Comparison of ENCODE assay signal across 2 cellular contexts in genomic region chr11:35337136-35337918, GRCh38.
TF ChIP-seq lines count a peak whose summit lies in the region.

No MANE protein-coding gene starts in this region.

TF ChIP-seq in IMR-90, 13 proteins besides CTCF, POLR2A, EP300 and RAD21:
- 0 out of 2 replicates have a peak, but pooled peaks have one; percentile 12 for TF ChIP-seq MAFK (IDR thresholded peaks at IDR 0.05; ENCODE audit: low read depth, low read length)
- peak; percentile 92 for TF ChIP-seq CEBPB (IDR thresholded peaks at IDR 0.05; ENCODE audit: low read depth, low read length)
- peak; percentile 70; the same call in 1 of the 2 replicates for TF ChIP-seq NFE2L2 (IDR thresholded peaks at IDR 0.05; ENCODE audit: low read depth, low read length)
- TF ChIP-seq FOS (IDR thresholded peaks at IDR 0.05; ENCODE audit: low read depth, low read length): peak; percentile 100
- TF ChIP-seq RCOR1 (IDR thresholded peaks at IDR 0.05; ENCODE audit: insufficient replicate concordance, low read length): no peak
- TF ChIP-seq MXI1 (IDR thresholded peaks at IDR 0.05; ENCODE audit: borderline replicate concordance, low read depth, low read length): no peak
- TF ChIP-seq BHLHE40 (IDR thresholded peaks at IDR 0.05; ENCODE audit: low read depth, low read length): peak; percentile 82
- no peak for TF ChIP-seq CHD1 (IDR thresholded peaks at IDR 0.05; ENCODE audit: low read depth, low read length)

TF ChIP-seq in GM12878, 131 proteins besides CTCF, POLR2A, EP300 and RAD21:
- TF ChIP-seq CHD4 (IDR thresholded peaks at IDR 0.05) (no peak), RUNX3 (IDR thresholded peaks at IDR 0.05; ENCODE audit: low read length) (0 out of 2 replicates have a peak, but pooled peaks have one; percentile 6), ATF2 (IDR thresholded peaks at IDR 0.05; ENCODE audit: low read length) (no peak), JUNB (IDR thresholded peaks at IDR 0.05) (peak; percentile 79), CUX1 (IDR thresholded peaks at IDR 0.05; ENCODE audit: insufficient replicate concordance, low read depth, low read length) (no peak), ZSCAN29 (IDR thresholded peaks at IDR 0.05) (no peak), TARDBP (IDR thresholded peaks at IDR 0.05; ENCODE audit: borderline replicate concordance) (no peak), BCL3 (IDR thresholded peaks at IDR 0.05; ENCODE audit: borderline replicate concordance, insufficient read depth, low read depth, low read length, poor library complexity, severe bottlenecking) (peak; percentile 39), NFIC (IDR thresholded peaks at IDR 0.05; ENCODE audit: low read depth, low read length) (0 out of 2 replicates have a peak, but pooled peaks have one; percentile 33), IKZF2 (IDR thresholded peaks at IDR 0.05) (peak; percentile 48 to 58; a peak in 2 of 4 replicates), EED (IDR thresholded peaks at IDR 0.05; ENCODE audit: low read depth) (peak; percentile 63), PRDM15 (CRISPR knock-in tag; IDR thresholded peaks at IDR 0.05) (no peak)
TF ChIP-seq in GM12878: peak in this region for 6.
